ENCODE assay signal across 1 cellular context in the genomic region with DNA sequence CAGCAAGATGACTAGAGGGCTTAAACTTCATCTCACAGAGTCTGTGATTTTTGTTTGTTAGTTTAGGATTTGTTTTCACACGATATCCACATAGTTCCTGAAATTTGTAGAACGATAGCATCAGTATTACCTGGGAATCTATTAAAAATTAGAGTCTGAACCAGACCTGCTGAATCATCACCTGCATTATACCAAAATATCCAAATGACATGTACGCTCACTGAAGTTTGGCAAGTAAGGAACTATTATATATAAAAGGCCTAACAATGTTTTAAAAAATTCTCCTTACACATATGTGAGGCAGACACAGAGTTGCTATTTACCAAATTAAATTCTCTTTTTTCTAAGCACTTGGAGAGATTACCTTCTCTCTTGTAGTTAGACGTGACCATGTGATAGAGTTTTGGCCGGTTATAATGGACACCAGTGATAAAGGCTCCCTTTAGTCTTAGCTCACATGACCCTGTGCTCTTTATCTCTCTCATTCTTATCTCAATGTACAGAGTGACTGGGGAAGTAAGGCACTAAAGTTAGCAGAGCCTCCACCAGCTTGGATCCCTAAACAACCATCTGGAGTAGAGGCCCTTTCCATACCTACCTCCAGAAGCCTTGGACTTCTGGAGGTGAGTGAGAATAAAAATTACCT.
TF ChIP-seq lines count a peak whose summit lies in the region.

No MANE protein-coding gene starts in this region.

TF ChIP-seq in K562, 482 proteins besides CTCF, POLR2A, EP300 and RAD21 (continued from another document and continues in another):
- TF ChIP-seq, protein P1, sequence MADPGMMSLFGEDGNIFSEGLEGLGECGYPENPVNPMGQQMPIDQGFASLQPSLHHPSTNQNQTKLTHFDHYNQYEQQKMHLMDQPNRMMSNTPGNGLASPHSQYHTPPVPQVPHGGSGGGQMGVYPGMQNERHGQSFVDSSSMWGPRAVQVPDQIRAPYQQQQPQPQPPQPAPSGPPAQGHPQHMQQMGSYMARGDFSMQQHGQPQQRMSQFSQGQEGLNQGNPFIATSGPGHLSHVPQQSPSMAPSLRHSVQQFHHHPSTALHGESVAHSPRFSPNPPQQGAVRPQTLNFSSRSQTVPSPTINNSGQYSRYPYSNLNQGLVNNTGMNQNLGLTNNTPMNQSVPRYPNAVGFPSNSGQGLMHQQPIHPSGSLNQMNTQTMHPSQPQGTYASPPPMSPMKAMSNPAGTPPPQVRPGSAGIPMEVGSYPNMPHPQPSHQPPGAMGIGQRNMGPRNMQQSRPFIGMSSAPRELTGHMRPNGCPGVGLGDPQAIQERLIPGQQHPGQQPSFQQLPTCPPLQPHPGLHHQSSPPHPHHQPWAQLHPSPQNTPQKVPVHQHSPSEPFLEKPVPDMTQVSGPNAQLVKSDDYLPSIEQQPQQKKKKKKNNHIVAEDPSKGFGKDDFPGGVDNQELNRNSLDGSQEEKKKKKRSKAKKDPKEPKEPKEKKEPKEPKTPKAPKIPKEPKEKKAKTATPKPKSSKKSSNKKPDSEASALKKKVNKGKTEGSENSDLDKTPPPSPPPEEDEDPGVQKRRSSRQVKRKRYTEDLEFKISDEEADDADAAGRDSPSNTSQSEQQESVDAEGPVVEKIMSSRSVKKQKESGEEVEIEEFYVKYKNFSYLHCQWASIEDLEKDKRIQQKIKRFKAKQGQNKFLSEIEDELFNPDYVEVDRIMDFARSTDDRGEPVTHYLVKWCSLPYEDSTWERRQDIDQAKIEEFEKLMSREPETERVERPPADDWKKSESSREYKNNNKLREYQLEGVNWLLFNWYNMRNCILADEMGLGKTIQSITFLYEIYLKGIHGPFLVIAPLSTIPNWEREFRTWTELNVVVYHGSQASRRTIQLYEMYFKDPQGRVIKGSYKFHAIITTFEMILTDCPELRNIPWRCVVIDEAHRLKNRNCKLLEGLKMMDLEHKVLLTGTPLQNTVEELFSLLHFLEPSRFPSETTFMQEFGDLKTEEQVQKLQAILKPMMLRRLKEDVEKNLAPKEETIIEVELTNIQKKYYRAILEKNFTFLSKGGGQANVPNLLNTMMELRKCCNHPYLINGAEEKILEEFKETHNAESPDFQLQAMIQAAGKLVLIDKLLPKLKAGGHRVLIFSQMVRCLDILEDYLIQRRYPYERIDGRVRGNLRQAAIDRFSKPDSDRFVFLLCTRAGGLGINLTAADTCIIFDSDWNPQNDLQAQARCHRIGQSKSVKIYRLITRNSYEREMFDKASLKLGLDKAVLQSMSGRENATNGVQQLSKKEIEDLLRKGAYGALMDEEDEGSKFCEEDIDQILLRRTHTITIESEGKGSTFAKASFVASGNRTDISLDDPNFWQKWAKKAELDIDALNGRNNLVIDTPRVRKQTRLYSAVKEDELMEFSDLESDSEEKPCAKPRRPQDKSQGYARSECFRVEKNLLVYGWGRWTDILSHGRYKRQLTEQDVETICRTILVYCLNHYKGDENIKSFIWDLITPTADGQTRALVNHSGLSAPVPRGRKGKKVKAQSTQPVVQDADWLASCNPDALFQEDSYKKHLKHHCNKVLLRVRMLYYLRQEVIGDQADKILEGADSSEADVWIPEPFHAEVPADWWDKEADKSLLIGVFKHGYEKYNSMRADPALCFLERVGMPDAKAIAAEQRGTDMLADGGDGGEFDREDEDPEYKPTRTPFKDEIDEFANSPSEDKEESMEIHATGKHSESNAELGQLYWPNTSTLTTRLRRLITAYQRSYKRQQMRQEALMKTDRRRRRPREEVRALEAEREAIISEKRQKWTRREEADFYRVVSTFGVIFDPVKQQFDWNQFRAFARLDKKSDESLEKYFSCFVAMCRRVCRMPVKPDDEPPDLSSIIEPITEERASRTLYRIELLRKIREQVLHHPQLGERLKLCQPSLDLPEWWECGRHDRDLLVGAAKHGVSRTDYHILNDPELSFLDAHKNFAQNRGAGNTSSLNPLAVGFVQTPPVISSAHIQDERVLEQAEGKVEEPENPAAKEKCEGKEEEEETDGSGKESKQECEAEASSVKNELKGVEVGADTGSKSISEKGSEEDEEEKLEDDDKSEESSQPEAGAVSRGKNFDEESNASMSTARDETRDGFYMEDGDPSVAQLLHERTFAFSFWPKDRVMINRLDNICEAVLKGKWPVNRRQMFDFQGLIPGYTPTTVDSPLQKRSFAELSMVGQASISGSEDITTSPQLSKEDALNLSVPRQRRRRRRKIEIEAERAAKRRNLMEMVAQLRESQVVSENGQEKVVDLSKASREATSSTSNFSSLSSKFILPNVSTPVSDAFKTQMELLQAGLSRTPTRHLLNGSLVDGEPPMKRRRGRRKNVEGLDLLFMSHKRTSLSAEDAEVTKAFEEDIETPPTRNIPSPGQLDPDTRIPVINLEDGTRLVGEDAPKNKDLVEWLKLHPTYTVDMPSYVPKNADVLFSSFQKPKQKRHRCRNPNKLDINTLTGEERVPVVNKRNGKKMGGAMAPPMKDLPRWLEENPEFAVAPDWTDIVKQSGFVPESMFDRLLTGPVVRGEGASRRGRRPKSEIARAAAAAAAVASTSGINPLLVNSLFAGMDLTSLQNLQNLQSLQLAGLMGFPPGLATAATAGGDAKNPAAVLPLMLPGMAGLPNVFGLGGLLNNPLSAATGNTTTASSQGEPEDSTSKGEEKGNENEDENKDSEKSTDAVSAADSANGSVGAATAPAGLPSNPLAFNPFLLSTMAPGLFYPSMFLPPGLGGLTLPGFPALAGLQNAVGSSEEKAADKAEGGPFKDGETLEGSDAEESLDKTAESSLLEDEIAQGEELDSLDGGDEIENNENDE (IDR thresholded peaks at IDR 0.05; ENCODE audit: low read depth, low read length): no peak
- TF ChIP-seq ZNF41 (CRISPR knock-in tag; conservative IDR thresholded peaks at IDR 0.05) (0 out of 2 replicates have a peak, but pooled peaks have one; percentile 62), CREB5 (CRISPR knock-in tag; IDR thresholded peaks at IDR 0.05) (no peak), CBX5 (IDR thresholded peaks at IDR 0.05; ENCODE audit: borderline replicate concordance, low read depth) (peak; percentile 52; the same call in 1 of the 2 replicates), ARID1B (IDR thresholded peaks at IDR 0.05) (peak; percentile 92), XRCC4 (IDR thresholded peaks at IDR 0.05; ENCODE audit: extremely low read depth, insufficient read depth, insufficient read length) (no peak), MAFF (IDR thresholded peaks at IDR 0.05; ENCODE audit: low read length) (peak; percentile 34; the same call in 1 of the 2 replicates), SOX6 (IDR thresholded peaks at IDR 0.05) (peak; percentile 95), ZNF583 (CRISPR knock-in tag; IDR thresholded peaks at IDR 0.05) (no peak), ZNF280A (IDR thresholded peaks at IDR 0.05; ENCODE audit: low read depth, partially characterized antibody) (no peak), POLR2AphosphoS5 (IDR thresholded peaks at IDR 0.05; ENCODE audit: control insufficient read depth, insufficient read depth, low read depth, low read length) (peak; percentile 73), USF1 (CRISPR knock-in tag; IDR thresholded peaks at IDR 0.05) (peak; percentile 31; the same call in 1 of the 2 replicates), RBM22 (IDR thresholded peaks at IDR 0.05; ENCODE audit: low read depth, low read length, poor library complexity, severe bottlenecking) (no peak), CBX2 (IDR thresholded peaks at IDR 0.05; ENCODE audit: insufficient read depth, low read length, poor library complexity, severe bottlenecking) (no peak), CBFA2T3 (IDR thresholded peaks at IDR 0.05) (peak; percentile 97), NFE2 (IDR thresholded peaks at IDR 0.05; ENCODE audit: low read depth) (peak; percentile 33), HES1 (IDR thresholded peaks at IDR 0.05; ENCODE audit: low read depth) (0 out of 2 replicates have a peak, but pooled peaks have one; percentile 24), FUS (optimal IDR thresholded peaks at IDR 0.05; ENCODE audit: low read depth, low read length) (no peak), TAL1 (IDR thresholded peaks at IDR 0.05) (peak; percentile 87), HDAC1 (IDR thresholded peaks at IDR 0.05) (peak in 1 of 2 experiments; percentile 43; a peak in 1 of 4 replicates), TOE1 (IDR thresholded peaks at IDR 0.05; ENCODE audit: borderline replicate concordance) (peak; percentile 70; the same call in 1 of the 2 replicates), TOE1 (CRISPR knock-in tag; IDR thresholded peaks at IDR 0.05; ENCODE audit: borderline replicate concordance, low read depth) (no peak), ZNF445 (CRISPR knock-in tag; IDR thresholded peaks at IDR 0.05; ENCODE audit: low read depth) (no peak), NR2C1 (IDR thresholded peaks at IDR 0.05) (0 out of 2 replicates have a peak, but pooled peaks have one; percentile 14), NR2C1 (tag; IDR thresholded peaks at IDR 0.05) (peak; percentile 53; the same call in 1 of the 2 replicates), FOXK1 (CRISPR knock-in tag; IDR thresholded peaks at IDR 0.05; ENCODE audit: borderline replicate concordance) (no peak), DPF2 (IDR thresholded peaks at IDR 0.05) (peak; percentile 92), XRCC3 (IDR thresholded peaks at IDR 0.05) (no peak), CC2D1A (IDR thresholded peaks at IDR 0.05) (peak; percentile 94), ZNF197 (CRISPR knock-in tag; IDR thresholded peaks at IDR 0.05; ENCODE audit: low read depth) (no peak), MTA1 (IDR thresholded peaks at IDR 0.05; ENCODE audit: borderline replicate concordance) (0 out of 2 replicates have a peak, but pooled peaks have one; percentile 41), MCM3 (IDR thresholded peaks at IDR 0.05) (no peak), TAF9B (IDR thresholded peaks at IDR 0.05; ENCODE audit: partially characterized antibody) (no peak), PHF21A (IDR thresholded peaks at IDR 0.05; ENCODE audit: borderline replicate concordance, low read depth) (no peak), PML (IDR thresholded peaks at IDR 0.05; ENCODE audit: low read length) (peak; percentile 83), NUFIP1 (IDR thresholded peaks at IDR 0.05; ENCODE audit: partially characterized antibody) (no peak), KAT7 (CRISPR knock-in tag; IDR thresholded peaks at IDR 0.05; ENCODE audit: borderline replicate concordance) (no peak), ZBTB17 (CRISPR knock-in tag; IDR thresholded peaks at IDR 0.05) (peak; percentile 39), NCOA4 (IDR thresholded peaks at IDR 0.05; ENCODE audit: partially characterized antibody) (no peak), PRMT5 (CRISPR knock-in tag; IDR thresholded peaks at IDR 0.05) (no peak), ZKSCAN8 (CRISPR knock-in tag; IDR thresholded peaks at IDR 0.05) (0 out of 2 replicates have a peak, but pooled peaks have one; percentile 54), EP400 (IDR thresholded peaks at IDR 0.05) (peak; percentile 60), CHD1 (IDR thresholded peaks at IDR 0.05; ENCODE audit: low read length) (no peak)
- TF ChIP-seq, protein P2, sequence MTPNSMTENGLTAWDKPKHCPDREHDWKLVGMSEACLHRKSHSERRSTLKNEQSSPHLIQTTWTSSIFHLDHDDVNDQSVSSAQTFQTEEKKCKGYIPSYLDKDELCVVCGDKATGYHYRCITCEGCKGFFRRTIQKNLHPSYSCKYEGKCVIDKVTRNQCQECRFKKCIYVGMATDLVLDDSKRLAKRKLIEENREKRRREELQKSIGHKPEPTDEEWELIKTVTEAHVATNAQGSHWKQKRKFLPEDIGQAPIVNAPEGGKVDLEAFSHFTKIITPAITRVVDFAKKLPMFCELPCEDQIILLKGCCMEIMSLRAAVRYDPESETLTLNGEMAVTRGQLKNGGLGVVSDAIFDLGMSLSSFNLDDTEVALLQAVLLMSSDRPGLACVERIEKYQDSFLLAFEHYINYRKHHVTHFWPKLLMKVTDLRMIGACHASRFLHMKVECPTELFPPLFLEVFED (CRISPR knock-in tag; conservative IDR thresholded peaks at IDR 0.05): no peak
